ENCODE assay signal across 1 cellular context in the genomic region with DNA sequence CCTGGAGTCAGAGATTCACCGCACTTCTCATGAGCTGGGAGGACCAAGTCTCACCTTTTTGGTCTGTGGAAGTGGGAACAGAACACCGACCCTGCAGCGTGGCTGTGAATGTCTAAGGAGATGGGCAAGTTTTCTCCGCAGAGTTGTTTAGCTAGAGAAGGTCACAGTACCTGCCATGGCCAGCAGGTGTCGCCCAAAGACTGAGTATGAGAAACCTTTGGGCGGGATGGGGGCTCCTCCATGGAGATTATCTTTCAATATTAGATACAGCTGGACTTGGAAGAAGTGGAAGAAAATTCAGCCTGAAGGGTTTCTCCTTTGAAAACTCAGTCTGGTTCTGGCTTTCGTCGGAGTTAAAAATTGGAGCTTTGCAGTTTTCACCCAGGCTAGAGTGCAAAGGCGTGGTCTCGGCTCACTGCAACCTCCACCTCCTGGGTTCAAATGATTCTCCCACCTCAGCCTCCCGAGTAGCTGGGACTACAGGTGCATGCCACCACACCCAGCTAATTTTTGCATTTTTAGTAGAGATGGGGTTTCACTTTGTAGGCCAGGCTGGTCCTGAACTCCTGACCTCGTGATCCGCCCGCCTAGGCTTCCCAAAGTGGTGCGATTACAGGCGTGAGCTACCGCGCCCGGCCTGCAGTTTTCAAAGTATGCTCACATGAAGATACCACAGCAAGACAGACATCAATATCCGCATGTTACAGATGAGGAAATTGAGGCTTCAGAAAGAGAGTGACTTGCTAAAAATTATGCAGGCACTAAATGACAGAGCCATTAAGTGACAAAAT.
TF ChIP-seq lines count a peak whose summit lies in the region.

No MANE protein-coding gene starts in this region.

TF ChIP-seq in K562, 482 proteins besides CTCF, POLR2A, EP300 and RAD21 (continued from another document and continues in another):
- TF ChIP-seq, protein P1, sequence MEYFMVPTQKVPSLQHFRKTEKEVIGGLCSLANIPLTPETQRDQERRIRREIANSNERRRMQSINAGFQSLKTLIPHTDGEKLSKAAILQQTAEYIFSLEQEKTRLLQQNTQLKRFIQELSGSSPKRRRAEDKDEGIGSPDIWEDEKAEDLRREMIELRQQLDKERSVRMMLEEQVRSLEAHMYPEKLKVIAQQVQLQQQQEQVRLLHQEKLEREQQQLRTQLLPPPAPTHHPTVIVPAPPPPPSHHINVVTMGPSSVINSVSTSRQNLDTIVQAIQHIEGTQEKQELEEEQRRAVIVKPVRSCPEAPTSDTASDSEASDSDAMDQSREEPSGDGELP (CRISPR knock-in tag; IDR thresholded peaks at IDR 0.05; ENCODE audit: borderline replicate concordance) = peak; percentile 23; the same call in 1 of the 2 replicates
- peak in 1 of 2 experiments; percentile 17; a peak in 1 of 4 replicates for TF ChIP-seq RCOR1 (IDR thresholded peaks at IDR 0.05; ENCODE audit: borderline replicate concordance in 1 of 2, low read depth in 2 of 2, low read length in 2 of 2)
- TF ChIP-seq HIVEP1 (CRISPR knock-in tag; IDR thresholded peaks at IDR 0.05) = no peak
- TF ChIP-seq, protein P2, sequence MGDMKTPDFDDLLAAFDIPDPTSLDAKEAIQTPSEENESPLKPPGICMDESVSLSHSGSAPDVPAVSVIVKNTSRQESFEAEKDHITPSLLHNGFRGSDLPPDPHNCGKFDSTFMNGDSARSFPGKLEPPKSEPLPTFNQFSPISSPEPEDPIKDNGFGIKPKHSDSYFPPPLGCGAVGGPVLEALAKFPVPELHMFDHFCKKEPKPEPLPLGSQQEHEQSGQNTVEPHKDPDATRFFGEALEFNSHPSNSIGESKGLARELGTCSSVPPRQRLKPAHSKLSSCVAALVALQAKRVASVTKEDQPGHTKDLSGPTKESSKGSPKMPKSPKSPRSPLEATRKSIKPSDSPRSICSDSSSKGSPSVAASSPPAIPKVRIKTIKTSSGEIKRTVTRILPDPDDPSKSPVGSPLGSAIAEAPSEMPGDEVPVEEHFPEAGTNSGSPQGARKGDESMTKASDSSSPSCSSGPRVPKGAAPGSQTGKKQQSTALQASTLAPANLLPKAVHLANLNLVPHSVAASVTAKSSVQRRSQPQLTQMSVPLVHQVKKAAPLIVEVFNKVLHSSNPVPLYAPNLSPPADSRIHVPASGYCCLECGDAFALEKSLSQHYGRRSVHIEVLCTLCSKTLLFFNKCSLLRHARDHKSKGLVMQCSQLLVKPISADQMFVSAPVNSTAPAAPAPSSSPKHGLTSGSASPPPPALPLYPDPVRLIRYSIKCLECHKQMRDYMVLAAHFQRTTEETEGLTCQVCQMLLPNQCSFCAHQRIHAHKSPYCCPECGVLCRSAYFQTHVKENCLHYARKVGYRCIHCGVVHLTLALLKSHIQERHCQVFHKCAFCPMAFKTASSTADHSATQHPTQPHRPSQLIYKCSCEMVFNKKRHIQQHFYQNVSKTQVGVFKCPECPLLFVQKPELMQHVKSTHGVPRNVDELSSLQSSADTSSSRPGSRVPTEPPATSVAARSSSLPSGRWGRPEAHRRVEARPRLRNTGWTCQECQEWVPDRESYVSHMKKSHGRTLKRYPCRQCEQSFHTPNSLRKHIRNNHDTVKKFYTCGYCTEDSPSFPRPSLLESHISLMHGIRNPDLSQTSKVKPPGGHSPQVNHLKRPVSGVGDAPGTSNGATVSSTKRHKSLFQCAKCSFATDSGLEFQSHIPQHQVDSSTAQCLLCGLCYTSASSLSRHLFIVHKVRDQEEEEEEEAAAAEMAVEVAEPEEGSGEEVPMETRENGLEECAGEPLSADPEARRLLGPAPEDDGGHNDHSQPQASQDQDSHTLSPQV (IDR thresholded peaks at IDR 0.05) = no peak
- no peak for TF ChIP-seq TCFL5 (CRISPR knock-in tag; conservative IDR thresholded peaks at IDR 0.05)
- TF ChIP-seq, protein P3, sequence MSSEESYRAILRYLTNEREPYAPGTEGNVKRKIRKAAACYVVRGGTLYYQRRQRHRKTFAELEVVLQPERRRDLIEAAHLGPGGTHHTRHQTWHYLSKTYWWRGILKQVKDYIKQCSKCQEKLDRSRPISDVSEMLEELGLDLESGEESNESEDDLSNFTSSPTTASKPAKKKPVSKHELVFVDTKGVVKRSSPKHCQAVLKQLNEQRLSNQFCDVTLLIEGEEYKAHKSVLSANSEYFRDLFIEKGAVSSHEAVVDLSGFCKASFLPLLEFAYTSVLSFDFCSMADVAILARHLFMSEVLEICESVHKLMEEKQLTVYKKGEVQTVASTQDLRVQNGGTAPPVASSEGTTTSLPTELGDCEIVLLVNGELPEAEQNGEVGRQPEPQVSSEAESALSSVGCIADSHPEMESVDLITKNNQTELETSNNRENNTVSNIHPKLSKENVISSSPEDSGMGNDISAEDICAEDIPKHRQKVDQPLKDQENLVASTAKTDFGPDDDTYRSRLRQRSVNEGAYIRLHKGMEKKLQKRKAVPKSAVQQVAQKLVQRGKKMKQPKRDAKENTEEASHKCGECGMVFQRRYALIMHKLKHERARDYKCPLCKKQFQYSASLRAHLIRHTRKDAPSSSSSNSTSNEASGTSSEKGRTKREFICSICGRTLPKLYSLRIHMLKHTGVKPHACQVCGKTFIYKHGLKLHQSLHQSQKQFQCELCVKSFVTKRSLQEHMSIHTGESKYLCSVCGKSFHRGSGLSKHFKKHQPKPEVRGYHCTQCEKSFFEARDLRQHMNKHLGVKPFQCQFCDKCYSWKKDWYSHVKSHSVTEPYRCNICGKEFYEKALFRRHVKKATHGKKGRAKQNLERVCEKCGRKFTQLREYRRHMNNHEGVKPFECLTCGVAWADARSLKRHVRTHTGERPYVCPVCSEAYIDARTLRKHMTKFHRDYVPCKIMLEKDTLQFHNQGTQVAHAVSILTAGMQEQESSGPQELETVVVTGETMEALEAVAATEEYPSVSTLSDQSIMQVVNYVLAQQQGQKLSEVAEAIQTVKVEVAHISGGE (CRISPR knock-in tag; IDR thresholded peaks at IDR 0.05) = no peak
- no peak for TF ChIP-seq XRCC5 (IDR thresholded peaks at IDR 0.05; ENCODE audit: low read depth, low read length)
- no peak for TF ChIP-seq SNRNP70 (optimal IDR thresholded peaks at IDR 0.05; ENCODE audit: low read depth, low read length)
- TF ChIP-seq, protein P4, sequence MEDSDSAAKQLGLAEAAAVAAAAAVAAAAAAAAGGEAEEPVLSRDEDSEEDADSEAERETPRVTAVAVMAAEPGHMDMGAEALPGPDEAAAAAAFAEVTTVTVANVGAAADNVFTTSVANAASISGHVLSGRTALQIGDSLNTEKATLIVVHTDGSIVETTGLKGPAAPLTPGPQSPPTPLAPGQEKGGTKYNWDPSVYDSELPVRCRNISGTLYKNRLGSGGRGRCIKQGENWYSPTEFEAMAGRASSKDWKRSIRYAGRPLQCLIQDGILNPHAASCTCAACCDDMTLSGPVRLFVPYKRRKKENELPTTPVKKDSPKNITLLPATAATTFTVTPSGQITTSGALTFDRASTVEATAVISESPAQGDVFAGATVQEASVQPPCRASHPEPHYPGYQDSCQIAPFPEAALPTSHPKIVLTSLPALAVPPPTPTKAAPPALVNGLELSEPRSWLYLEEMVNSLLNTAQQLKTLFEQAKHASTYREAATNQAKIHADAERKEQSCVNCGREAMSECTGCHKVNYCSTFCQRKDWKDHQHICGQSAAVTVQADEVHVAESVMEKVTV (CRISPR knock-in tag; IDR thresholded peaks at IDR 0.05) = peak; percentile 39; the same call in 1 of the 2 replicates
- TF ChIP-seq, protein P5, sequence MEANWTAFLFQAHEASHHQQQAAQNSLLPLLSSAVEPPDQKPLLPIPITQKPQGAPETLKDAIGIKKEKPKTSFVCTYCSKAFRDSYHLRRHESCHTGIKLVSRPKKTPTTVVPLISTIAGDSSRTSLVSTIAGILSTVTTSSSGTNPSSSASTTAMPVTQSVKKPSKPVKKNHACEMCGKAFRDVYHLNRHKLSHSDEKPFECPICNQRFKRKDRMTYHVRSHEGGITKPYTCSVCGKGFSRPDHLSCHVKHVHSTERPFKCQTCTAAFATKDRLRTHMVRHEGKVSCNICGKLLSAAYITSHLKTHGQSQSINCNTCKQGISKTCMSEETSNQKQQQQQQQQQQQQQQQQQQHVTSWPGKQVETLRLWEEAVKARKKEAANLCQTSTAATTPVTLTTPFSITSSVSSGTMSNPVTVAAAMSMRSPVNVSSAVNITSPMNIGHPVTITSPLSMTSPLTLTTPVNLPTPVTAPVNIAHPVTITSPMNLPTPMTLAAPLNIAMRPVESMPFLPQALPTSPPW (CRISPR knock-in tag; IDR thresholded peaks at IDR 0.05) = peak; percentile 36; the same call in 1 of the 2 replicates
- no peak for TF ChIP-seq GABPB1 (CRISPR knock-in tag; IDR thresholded peaks at IDR 0.05)
- TF ChIP-seq MAFF (IDR thresholded peaks at IDR 0.05; ENCODE audit: low read length) = no peak
- no peak for TF ChIP-seq MYNN (IDR thresholded peaks at IDR 0.05)
- TF ChIP-seq MYNN (CRISPR knock-in tag; IDR thresholded peaks at IDR 0.05) = no peak
- TF ChIP-seq RB1 (IDR thresholded peaks at IDR 0.05; ENCODE audit: low read depth) = 0 out of 2 replicates have a peak, but pooled peaks have one; percentile 40
- TF ChIP-seq, protein P6, sequence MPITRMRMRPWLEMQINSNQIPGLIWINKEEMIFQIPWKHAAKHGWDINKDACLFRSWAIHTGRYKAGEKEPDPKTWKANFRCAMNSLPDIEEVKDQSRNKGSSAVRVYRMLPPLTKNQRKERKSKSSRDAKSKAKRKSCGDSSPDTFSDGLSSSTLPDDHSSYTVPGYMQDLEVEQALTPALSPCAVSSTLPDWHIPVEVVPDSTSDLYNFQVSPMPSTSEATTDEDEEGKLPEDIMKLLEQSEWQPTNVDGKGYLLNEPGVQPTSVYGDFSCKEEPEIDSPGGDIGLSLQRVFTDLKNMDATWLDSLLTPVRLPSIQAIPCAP (CRISPR knock-in tag; IDR thresholded peaks at IDR 0.05; ENCODE audit: borderline replicate concordance) = no peak
- TF ChIP-seq, protein P7, sequence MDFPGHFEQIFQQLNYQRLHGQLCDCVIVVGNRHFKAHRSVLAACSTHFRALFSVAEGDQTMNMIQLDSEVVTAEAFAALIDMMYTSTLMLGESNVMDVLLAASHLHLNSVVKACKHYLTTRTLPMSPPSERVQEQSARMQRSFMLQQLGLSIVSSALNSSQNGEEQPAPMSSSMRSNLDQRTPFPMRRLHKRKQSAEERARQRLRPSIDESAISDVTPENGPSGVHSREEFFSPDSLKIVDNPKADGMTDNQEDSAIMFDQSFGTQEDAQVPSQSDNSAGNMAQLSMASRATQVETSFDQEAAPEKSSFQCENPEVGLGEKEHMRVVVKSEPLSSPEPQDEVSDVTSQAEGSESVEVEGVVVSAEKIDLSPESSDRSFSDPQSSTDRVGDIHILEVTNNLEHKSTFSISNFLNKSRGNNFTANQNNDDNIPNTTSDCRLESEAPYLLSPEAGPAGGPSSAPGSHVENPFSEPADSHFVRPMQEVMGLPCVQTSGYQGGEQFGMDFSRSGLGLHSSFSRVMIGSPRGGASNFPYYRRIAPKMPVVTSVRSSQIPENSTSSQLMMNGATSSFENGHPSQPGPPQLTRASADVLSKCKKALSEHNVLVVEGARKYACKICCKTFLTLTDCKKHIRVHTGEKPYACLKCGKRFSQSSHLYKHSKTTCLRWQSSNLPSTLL (IDR thresholded peaks at IDR 0.05) = no peak
- no peak for TF ChIP-seq SMARCB1 (IDR thresholded peaks at IDR 0.05; ENCODE audit: insufficient read length, low read depth)
- peak; percentile 56; the same call in 1 of the 2 replicates for TF ChIP-seq STAG1 (CRISPR knock-in tag; IDR thresholded peaks at IDR 0.05; ENCODE audit: borderline replicate concordance)
- TF ChIP-seq ARID2 (IDR thresholded peaks at IDR 0.05) = 0 out of 2 replicates have a peak, but pooled peaks have one; percentile 67
- TF ChIP-seq, protein P8, sequence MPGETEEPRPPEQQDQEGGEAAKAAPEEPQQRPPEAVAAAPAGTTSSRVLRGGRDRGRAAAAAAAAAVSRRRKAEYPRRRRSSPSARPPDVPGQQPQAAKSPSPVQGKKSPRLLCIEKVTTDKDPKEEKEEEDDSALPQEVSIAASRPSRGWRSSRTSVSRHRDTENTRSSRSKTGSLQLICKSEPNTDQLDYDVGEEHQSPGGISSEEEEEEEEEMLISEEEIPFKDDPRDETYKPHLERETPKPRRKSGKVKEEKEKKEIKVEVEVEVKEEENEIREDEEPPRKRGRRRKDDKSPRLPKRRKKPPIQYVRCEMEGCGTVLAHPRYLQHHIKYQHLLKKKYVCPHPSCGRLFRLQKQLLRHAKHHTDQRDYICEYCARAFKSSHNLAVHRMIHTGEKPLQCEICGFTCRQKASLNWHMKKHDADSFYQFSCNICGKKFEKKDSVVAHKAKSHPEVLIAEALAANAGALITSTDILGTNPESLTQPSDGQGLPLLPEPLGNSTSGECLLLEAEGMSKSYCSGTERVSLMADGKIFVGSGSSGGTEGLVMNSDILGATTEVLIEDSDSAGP (CRISPR knock-in tag; IDR thresholded peaks at IDR 0.05) = no peak
- TF ChIP-seq, protein P9, sequence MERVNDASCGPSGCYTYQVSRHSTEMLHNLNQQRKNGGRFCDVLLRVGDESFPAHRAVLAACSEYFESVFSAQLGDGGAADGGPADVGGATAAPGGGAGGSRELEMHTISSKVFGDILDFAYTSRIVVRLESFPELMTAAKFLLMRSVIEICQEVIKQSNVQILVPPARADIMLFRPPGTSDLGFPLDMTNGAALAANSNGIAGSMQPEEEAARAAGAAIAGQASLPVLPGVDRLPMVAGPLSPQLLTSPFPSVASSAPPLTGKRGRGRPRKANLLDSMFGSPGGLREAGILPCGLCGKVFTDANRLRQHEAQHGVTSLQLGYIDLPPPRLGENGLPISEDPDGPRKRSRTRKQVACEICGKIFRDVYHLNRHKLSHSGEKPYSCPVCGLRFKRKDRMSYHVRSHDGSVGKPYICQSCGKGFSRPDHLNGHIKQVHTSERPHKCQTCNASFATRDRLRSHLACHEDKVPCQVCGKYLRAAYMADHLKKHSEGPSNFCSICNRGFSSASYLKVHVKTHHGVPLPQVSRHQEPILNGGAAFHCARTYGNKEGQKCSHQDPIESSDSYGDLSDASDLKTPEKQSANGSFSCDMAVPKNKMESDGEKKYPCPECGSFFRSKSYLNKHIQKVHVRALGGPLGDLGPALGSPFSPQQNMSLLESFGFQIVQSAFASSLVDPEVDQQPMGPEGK (CRISPR knock-in tag; IDR thresholded peaks at IDR 0.05; ENCODE audit: borderline replicate concordance) = no peak
- TF ChIP-seq, protein P10, sequence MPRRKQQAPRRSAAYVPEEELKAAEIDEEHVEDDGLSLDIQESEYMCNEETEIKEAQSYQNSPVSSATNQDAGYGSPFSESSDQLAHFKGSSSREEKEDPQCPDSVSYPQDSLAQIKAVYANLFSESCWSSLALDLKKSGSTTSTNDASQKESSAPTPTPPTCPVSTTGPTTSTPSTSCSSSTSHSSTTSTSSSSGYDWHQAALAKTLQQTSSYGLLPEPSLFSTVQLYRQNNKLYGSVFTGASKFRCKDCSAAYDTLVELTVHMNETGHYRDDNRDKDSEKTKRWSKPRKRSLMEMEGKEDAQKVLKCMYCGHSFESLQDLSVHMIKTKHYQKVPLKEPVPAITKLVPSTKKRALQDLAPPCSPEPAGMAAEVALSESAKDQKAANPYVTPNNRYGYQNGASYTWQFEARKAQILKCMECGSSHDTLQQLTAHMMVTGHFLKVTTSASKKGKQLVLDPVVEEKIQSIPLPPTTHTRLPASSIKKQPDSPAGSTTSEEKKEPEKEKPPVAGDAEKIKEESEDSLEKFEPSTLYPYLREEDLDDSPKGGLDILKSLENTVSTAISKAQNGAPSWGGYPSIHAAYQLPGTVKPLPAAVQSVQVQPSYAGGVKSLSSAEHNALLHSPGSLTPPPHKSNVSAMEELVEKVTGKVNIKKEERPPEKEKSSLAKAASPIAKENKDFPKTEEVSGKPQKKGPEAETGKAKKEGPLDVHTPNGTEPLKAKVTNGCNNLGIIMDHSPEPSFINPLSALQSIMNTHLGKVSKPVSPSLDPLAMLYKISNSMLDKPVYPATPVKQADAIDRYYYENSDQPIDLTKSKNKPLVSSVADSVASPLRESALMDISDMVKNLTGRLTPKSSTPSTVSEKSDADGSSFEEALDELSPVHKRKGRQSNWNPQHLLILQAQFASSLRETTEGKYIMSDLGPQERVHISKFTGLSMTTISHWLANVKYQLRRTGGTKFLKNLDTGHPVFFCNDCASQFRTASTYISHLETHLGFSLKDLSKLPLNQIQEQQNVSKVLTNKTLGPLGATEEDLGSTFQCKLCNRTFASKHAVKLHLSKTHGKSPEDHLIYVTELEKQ (CRISPR knock-in tag; IDR thresholded peaks at IDR 0.05) = no peak
- no peak for TF ChIP-seq CXXC5 (CRISPR knock-in tag; IDR thresholded peaks at IDR 0.05)
- TF ChIP-seq CC2D1A (IDR thresholded peaks at IDR 0.05) = 0 out of 2 replicates have a peak, but pooled peaks have one; percentile 55
- TF ChIP-seq ZNF316 (IDR thresholded peaks at IDR 0.05) = 0 out of 2 replicates have a peak, but pooled peaks have one; percentile 4
- TF ChIP-seq ZNF717 (CRISPR knock-in tag; IDR thresholded peaks at IDR 0.05) = no peak
